In the genomic region with DNA sequence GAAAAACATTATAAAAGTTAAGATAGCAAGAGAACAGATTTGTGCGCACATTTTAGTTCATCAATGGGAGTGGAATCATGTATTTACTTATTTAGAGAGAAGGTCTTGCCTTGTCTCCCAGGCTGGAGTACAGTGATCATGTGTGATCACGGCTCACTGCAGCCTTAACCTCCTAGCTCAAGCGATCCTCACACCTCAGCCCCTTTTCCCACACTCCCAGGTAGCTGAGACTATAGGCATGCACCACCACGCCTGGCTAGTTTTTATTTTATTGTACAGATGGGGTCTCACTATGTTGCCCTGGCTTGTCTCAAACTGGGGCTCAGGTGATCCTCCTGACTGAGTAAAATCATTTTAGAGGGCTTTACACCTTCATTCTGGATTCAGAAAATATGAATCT, we compare ENCODE assay signal across 20 cellular contexts.
DNase-seq lines count a peak whose midpoint lies in the region; ATAC-seq, FAIRE-seq and TF ChIP-seq lines count a peak whose summit lies in the region.
"Had no signal": no experiment of that assay in that cellular context is flagged by ENCODE, and none has a peak within 500 bp of the region (broad histone marks: within the 10 kb centered on the region; RNA-seq: fewer than 3 reads in every experiment).

No MANE protein-coding gene starts in this region.

- TF ChIP-seq CTCF in left ventricle myocardium inferior (IDR thresholded peaks at IDR 0.05; ENCODE audit: borderline replicate concordance): no peak
- no peak for TF ChIP-seq CTCF in right atrium auricular region (IDR thresholded peaks at IDR 0.05)
- no peak for TF ChIP-seq CTCF in K562 (IDR thresholded peaks at IDR 0.05 in 2 of 3, conservative IDR thresholded peaks at IDR 0.05 in 1 of 3; ENCODE audit: insufficient read depth in 2 of 3, low read depth in 1 of 3, low read length in 3 of 3)
- no peak for TF ChIP-seq CTCF in mucosa of descending colon (IDR thresholded peaks at IDR 0.05)

- no peak overlapping the region for H4K12ac ChIP-seq in trophoblast cell (ENCODE audit: low read depth, low read length)

- H3K23ac ChIP-seq in trophoblast cell (ENCODE audit: low read length): no peak overlapping the region

- H3K4me2 ChIP-seq in K562 (ENCODE audit: insufficient read depth, low read length) (no peak overlapping the region), trophoblast cell (ENCODE audit: low read length) (no peak overlapping the region)
- H3K4me2 ChIP-seq: BLaER1 had no signal

- no peak for TF ChIP-seq RAD21 in K562 (CRISPR knock-in tag; conservative IDR thresholded peaks at IDR 0.05 in 1 of 2, IDR thresholded peaks at IDR 0.05 in 1 of 2)

- H4K20me1 ChIP-seq in K562 (replicated peaks; ENCODE audit: control insufficient read depth, insufficient read depth, low read length): no peaks in the 10 kb centered on the region
- H4K20me1 ChIP-seq: BLaER1 had no signal

- H4K8ac ChIP-seq in trophoblast cell (ENCODE audit: low read depth, low read length): no peak overlapping the region

- POLR2A ChIA-PET in K562 (lab: Yijun Ruan, JAX): interaction anchor here (1.0 kb wide), 1 partner anchor 13 kb away, joined by 3 read pairs; no protein-coding TSS in a partner anchor

- H3K27me3 ChIP-seq in left ventricle myocardium inferior (ENCODE audit: low read depth) (peaks cover 17% of the 10 kb centered on the region), right atrium auricular region (no peaks in the 10 kb centered on the region), K562 (ENCODE audit: control insufficient read depth in 2 of 2, insufficient read depth in 2 of 2, low read length in 2 of 2) (no peaks in the 10 kb centered on the region), trophoblast cell (ENCODE audit: insufficient read depth, low read length) (no peaks in the 10 kb centered on the region)
- H3K27me3 ChIP-seq: BLaER1 had no signal

- CTCF ChIA-PET in K562 (lab: Yijun Ruan, JAX; ENCODE audit: low intra/inter-chr PET ratio): no interaction called here

- H3K9ac ChIP-seq in K562 (ENCODE audit: insufficient read depth in 1 of 2, low read depth in 2 of 2, low read length in 2 of 2): no peak overlapping the region
- H3K9ac ChIP-seq in trophoblast cell (ENCODE audit: low read length): no peak overlapping the region
- H3K9ac ChIP-seq: BLaER1, GM23248 had no signal

- 20% methylated on average over 4 of the region's 4 CpGs for WGBS in K562 (ENCODE audit: insufficient coverage, low coverage, missing lambda C conversion rate)
- WGBS in trophoblast cell (ENCODE audit: extremely low coverage, insufficient coverage, insufficient read length): no CpG with 5 or more reads among the region's 4 CpGs

- no peak overlapping the region for H2BK120ac ChIP-seq in trophoblast cell (ENCODE audit: insufficient read depth, low read length, poor library complexity)

- H3K4me3 ChIP-seq in left ventricle myocardium inferior (no peak overlapping the region), right atrium auricular region (no peak overlapping the region), K562 (no peak overlapping the region), trophoblast cell (ENCODE audit: low read depth, low read length) (no peak overlapping the region), mucosa of descending colon (no peak overlapping the region)
- H3K4me3 ChIP-seq: BLaER1, GM23248 had no signal

- no peaks in the 10 kb centered on the region for H3K4me1 ChIP-seq in left ventricle myocardium inferior
- H3K4me1 ChIP-seq in right atrium auricular region: no peaks in the 10 kb centered on the region
- no peaks in the 10 kb centered on the region; a peak in 2 of 5 replicates for H3K4me1 ChIP-seq in K562 (replicated peaks in 1 of 2; ENCODE audit: control insufficient read depth in 2 of 2, insufficient read depth in 2 of 2, low read length in 2 of 2)
- peaks cover 16 to 20% of the 10 kb centered on the region in 2 experiments for H3K4me1 ChIP-seq in trophoblast cell (ENCODE audit: control insufficient read depth in 1 of 2, insufficient read depth in 2 of 2, low read length in 2 of 2)
- peaks cover 3% of the 10 kb centered on the region for H3K4me1 ChIP-seq in mucosa of descending colon (ENCODE audit: low read depth)
- H3K4me1 ChIP-seq: BLaER1 had no signal

- no peak overlapping the region for H2AK5ac ChIP-seq in trophoblast cell (ENCODE audit: low read length)

- H4K91ac ChIP-seq in trophoblast cell (ENCODE audit: low read depth, low read length): peak overlapping the region; percentile 28

- no peak for FAIRE-seq in K562 (lab: Jason Lieb, UNC)
- FAIRE-seq: A204.1, G401.6, GM12892 had no signal

- H2BK5ac ChIP-seq in trophoblast cell (ENCODE audit: low read depth, low read length, poor library complexity): no peak overlapping the region

- DNase-seq in left ventricle myocardium inferior (no peak), right atrium auricular region (ENCODE audit: low spot score) (no peak), K562 (ENCODE audit: extremely low read depth in 1 of 4, low spot score in 3 of 4) (no peak), trophoblast cell (no peak), mucosa of descending colon (no peak), occipital lobe (lab: John Stamatoyannopoulos, UW) (no peak)
- DNase-seq: Caco-2; CD4-positive, CD25-positive, alpha-beta regulatory T cell; CD8-positive, alpha-beta T cell; DMS153; DND-41; GM23248; H9 had no signal

- intact Hi-C loops in left ventricle myocardium inferior (cut with micrococcal nuclease): no loop called here
- intact Hi-C loops in K562 (cut with micrococcal nuclease): no loop called here
- intact Hi-C loops in mucosa of descending colon (cut with DNase I, micrococcal nuclease): no loop called here

- no peak overlapping the region for H3K14ac ChIP-seq in trophoblast cell (ENCODE audit: low read length)

- no peak overlapping the region for H3K18ac ChIP-seq in trophoblast cell (ENCODE audit: low read length)

- no peaks in the 10 kb centered on the region for H3K36me3 ChIP-seq in left ventricle myocardium inferior
- no peaks in the 10 kb centered on the region for H3K36me3 ChIP-seq in right atrium auricular region
- H3K36me3 ChIP-seq in K562 (ENCODE audit: control insufficient read depth, insufficient read depth, low read length): no peaks in the 10 kb centered on the region
- no peaks in the 10 kb centered on the region for H3K36me3 ChIP-seq in trophoblast cell (ENCODE audit: control insufficient read depth in 1 of 2, insufficient read depth in 2 of 2, low read length in 2 of 2)
- H3K36me3 ChIP-seq in mucosa of descending colon (ENCODE audit: low read depth): no peaks in the 10 kb centered on the region
- H3K36me3 ChIP-seq: BLaER1 had no signal

- no peak for TF ChIP-seq EP300 in K562 (IDR thresholded peaks at IDR 0.05; ENCODE audit: low read length)

- peaks cover 30% of the 10 kb centered on the region for H3K79me1 ChIP-seq in trophoblast cell (ENCODE audit: low read length)

- in situ Hi-C loops in K562 (cut with MboI): no loop called here

- no peak overlapping the region for H3K4ac ChIP-seq in trophoblast cell (ENCODE audit: low read depth, low read length)

- BruUV-seq in K562 (replicated peaks; lab: Mats Ljungman, UMichigan): no TSS peak

- peak overlapping the region; percentile 19 for H3K27ac ChIP-seq in left ventricle myocardium inferior (replicated peaks)
- H3K27ac ChIP-seq in right atrium auricular region: no peak overlapping the region
- H3K27ac ChIP-seq in K562 (ENCODE audit: extremely low read depth, low read depth, low read length): no peak overlapping the region
- H3K27ac ChIP-seq in trophoblast cell (ENCODE audit: low read depth, low read length): no peak overlapping the region
- H3K27ac ChIP-seq: 22Rv1, BLaER1, C4-2B, GM23248 had no signal

- H2BK12ac ChIP-seq in trophoblast cell (ENCODE audit: low read length): peak overlapping the region; percentile 10

- H3K79me2 ChIP-seq in K562 (ENCODE audit: control insufficient read depth, insufficient read depth, low read length) (no peaks in the 10 kb centered on the region), trophoblast cell (ENCODE audit: control insufficient read depth, insufficient read depth, low read length, poor library complexity) (peaks cover 5% of the 10 kb centered on the region)

- no peak for ATAC-seq in K562
- no peak for ATAC-seq in mucosa of descending colon
- ATAC-seq: CD8-positive, alpha-beta T cell; HCT116 had no signal

- H3K9me3 ChIP-seq in left ventricle myocardium inferior (replicated peaks): no peaks in the 10 kb centered on the region
- no peaks in the 10 kb centered on the region for H3K9me3 ChIP-seq in right atrium auricular region
- H3K9me3 ChIP-seq in K562 (replicated peaks; ENCODE audit: control insufficient read depth, insufficient read depth, low read depth, low read length): no peaks in the 10 kb centered on the region
- no peaks in the 10 kb centered on the region for H3K9me3 ChIP-seq in trophoblast cell (ENCODE audit: insufficient read depth, low read depth, low read length)
- H3K9me3 ChIP-seq in mucosa of descending colon: no peaks in the 10 kb centered on the region
- H3K9me3 ChIP-seq: BLaER1, Caco-2 had no signal

- H2AFZ ChIP-seq in K562 (ENCODE audit: low read depth, low read length) (no peak overlapping the region), trophoblast cell (ENCODE audit: insufficient read depth, low read length, poor library complexity) (no peak overlapping the region)
- H2AFZ ChIP-seq: GM23248 had no signal

- TF ChIP-seq POLR2A in K562 (conservative IDR thresholded peaks at IDR 0.05): no peak

- H3K9me1 ChIP-seq in K562 (ENCODE audit: control insufficient read depth, insufficient read depth, low read length): no peaks in the 10 kb centered on the region

TF ChIP-seq in K562, 482 proteins besides CTCF, POLR2A, EP300 and RAD21 (continues in another document):
- TF ChIP-seq MAZ (CRISPR knock-in tag; conservative IDR thresholded peaks at IDR 0.05 in 1 of 2, IDR thresholded peaks at IDR 0.05 in 1 of 2): no peak
- TF ChIP-seq, protein P1, sequence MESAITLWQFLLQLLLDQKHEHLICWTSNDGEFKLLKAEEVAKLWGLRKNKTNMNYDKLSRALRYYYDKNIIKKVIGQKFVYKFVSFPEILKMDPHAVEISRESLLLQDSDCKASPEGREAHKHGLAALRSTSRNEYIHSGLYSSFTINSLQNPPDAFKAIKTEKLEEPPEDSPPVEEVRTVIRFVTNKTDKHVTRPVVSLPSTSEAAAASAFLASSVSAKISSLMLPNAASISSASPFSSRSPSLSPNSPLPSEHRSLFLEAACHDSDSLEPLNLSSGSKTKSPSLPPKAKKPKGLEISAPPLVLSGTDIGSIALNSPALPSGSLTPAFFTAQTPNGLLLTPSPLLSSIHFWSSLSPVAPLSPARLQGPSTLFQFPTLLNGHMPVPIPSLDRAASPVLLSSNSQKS (CRISPR knock-in tag; IDR thresholded peaks at IDR 0.05): no peak
- 0 out of 2 replicates have a peak, but pooled peaks have one; percentile 28 for TF ChIP-seq L3MBTL2 (IDR thresholded peaks at IDR 0.05)
- TF ChIP-seq, protein P2, sequence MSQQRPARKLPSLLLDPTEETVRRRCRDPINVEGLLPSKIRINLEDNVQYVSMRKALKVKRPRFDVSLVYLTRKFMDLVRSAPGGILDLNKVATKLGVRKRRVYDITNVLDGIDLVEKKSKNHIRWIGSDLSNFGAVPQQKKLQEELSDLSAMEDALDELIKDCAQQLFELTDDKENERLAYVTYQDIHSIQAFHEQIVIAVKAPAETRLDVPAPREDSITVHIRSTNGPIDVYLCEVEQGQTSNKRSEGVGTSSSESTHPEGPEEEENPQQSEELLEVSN (IDR thresholded peaks at IDR 0.05; ENCODE audit: borderline replicate concordance in 1 of 2, extremely low read depth in 1 of 2, insufficient read depth in 1 of 2, insufficient read length in 1 of 2, low read depth in 1 of 2, low read length in 1 of 2, poor library complexity in 1 of 2, severe bottlenecking in 1 of 2): peak in 1 of 2 experiments; percentile 54
